Comparison of ENCODE assay signal across 14 cellular contexts in genomic region chr1:199029855-199030254, GRCh38.
DNase-seq lines count a peak whose midpoint lies in the region; ATAC-seq and TF ChIP-seq lines count a peak whose summit lies in the region.
"Had no signal": no experiment of that assay in that cellular context is flagged by ENCODE, and none has a peak within 500 bp of the region (broad histone marks: within the 10 kb centered on the region; RNA-seq: fewer than 3 reads in every experiment).

No MANE protein-coding gene starts in this region.

- WGBS in mammary epithelial cell (ENCODE audit: low coverage, missing lambda C conversion rate), result 13% methylated on average over 1 of the region's 2 CpGs
- 79% methylated on average over 2 of the region's 2 CpGs for WGBS in prostate gland

- no peaks in the 10 kb centered on the region for H3K9me3 Mint-ChIP-seq in MCF 10A (ENCODE audit: unreplicated experiment)
- H3K9me3 Mint-ChIP-seq in activated CD8-positive, alpha-beta T cell treated with anti-CD3 and anti-CD28 coated beads for 36 hours, result peaks cover 6% of the 10 kb centered on the region

- H3K27ac Mint-ChIP-seq in MCF 10A (ENCODE audit: low read depth, unreplicated experiment), result no peak overlapping the region
- H3K27ac Mint-ChIP-seq in activated CD8-positive, alpha-beta T cell treated with anti-CD3 and anti-CD28 coated beads for 36 hours, result no peak overlapping the region

- no peaks in the 10 kb centered on the region for H4K20me1 ChIP-seq in mammary epithelial cell (ENCODE audit: insufficient read depth, low read length)

- no peak overlapping the region for H3K4me2 ChIP-seq in mammary epithelial cell (ENCODE audit: insufficient read depth, low read depth, low read length)

- no peak overlapping the region for H3K9ac ChIP-seq in mammary epithelial cell (ENCODE audit: insufficient read depth, low read length)

- no peaks in the 10 kb centered on the region for H3K9me3 ChIP-seq in mammary epithelial cell (replicated peaks; ENCODE audit: insufficient read depth, low read length)
- H3K9me3 ChIP-seq in prostate gland, result no peaks in the 10 kb centered on the region
- H3K9me3 ChIP-seq: colonic mucosa, gastrocnemius medialis, mucosa of descending colon had no signal

- intact Hi-C loops in mammary epithelial cell (cut with micrococcal nuclease), result no loop called here
- intact Hi-C loops in MCF 10A (cut with micrococcal nuclease), result no loop called here
- intact Hi-C loops in activated CD8-positive, alpha-beta T cell treated with anti-CD3 and anti-CD28 coated beads for 36 hours (cut with micrococcal nuclease), result no loop called here
- intact Hi-C loops in prostate gland (cut with DNase I), result no loop called here

- dilution Hi-C loops in mammary epithelial cell (cut with HindIII; ENCODE audit: low sequenced_read_pairs), result no loop called here

- TF ChIP-seq CTCF in mammary epithelial cell (conservative IDR thresholded peaks at IDR 0.05 in 1 of 2, IDR thresholded peaks at IDR 0.05 in 1 of 2; ENCODE audit: extremely low read depth in 1 of 2, insufficient read depth in 1 of 2, low read depth in 1 of 2, low read length in 2 of 2) (no peak), MCF 10A (IDR thresholded peaks at IDR 0.05; ENCODE audit: unreplicated experiment) (no peak), fibroblast of villous mesenchyme (IDR thresholded peaks at IDR 0.05; ENCODE audit: insufficient read depth, low read depth, low read length) (no peak), prostate gland (IDR thresholded peaks at IDR 0.05) (no peak)
- TF ChIP-seq CTCF in activated CD8-positive, alpha-beta T cell treated with anti-CD3 and anti-CD28 coated beads for 36 hours (IDR thresholded peaks at IDR 0.05), result no peak

- H3K4me1 ChIP-seq in mammary epithelial cell (ENCODE audit: insufficient read depth, low read length) (peaks cover 13% of the 10 kb centered on the region), prostate gland (replicated peaks) (no peaks in the 10 kb centered on the region)
- H3K4me1 ChIP-seq: colonic mucosa, gastrocnemius medialis had no signal

- H3K27ac ChIP-seq in mammary epithelial cell (ENCODE audit: insufficient read depth, low read depth, low read length) (no peak overlapping the region), prostate gland (no peak overlapping the region)
- H3K27ac ChIP-seq: colonic mucosa, gastrocnemius medialis had no signal

- H3K4me3 ChIP-seq in mammary epithelial cell (replicated peaks in 1 of 3; ENCODE audit: insufficient read depth in 1 of 3, low read depth in 2 of 3, low read length in 3 of 3) (no peak overlapping the region), fibroblast of villous mesenchyme (ENCODE audit: low read depth, low read length) (no peak overlapping the region), prostate gland (no peak overlapping the region)
- H3K4me3 ChIP-seq: colonic mucosa, gastrocnemius medialis, mucosa of descending colon had no signal

- no peaks in the 10 kb centered on the region for H3K36me3 ChIP-seq in mammary epithelial cell (ENCODE audit: insufficient read depth, low read length)
- H3K36me3 ChIP-seq in prostate gland, result no peaks in the 10 kb centered on the region
- H3K36me3 ChIP-seq: colonic mucosa, gastrocnemius medialis had no signal

- no peaks in the 10 kb centered on the region for H3K79me2 ChIP-seq in mammary epithelial cell (ENCODE audit: insufficient read depth, low read length)

- H3K36me3 Mint-ChIP-seq in MCF 10A (ENCODE audit: insufficient read depth, unreplicated experiment), result no peaks in the 10 kb centered on the region
- H3K36me3 Mint-ChIP-seq in activated CD8-positive, alpha-beta T cell treated with anti-CD3 and anti-CD28 coated beads for 36 hours (ENCODE audit: low read depth), result peaks cover 4% of the 10 kb centered on the region

- BruUV-seq in mammary epithelial cell (replicated peaks; lab: Mats Ljungman, UMichigan), result no TSS peak
- BruUV-seq in MCF 10A (replicated peaks; lab: Mats Ljungman, UMichigan), result no TSS peak

- H2AFZ ChIP-seq in mammary epithelial cell (ENCODE audit: low read depth, low read length), result no peak overlapping the region

- H3K4me3 Mint-ChIP-seq in MCF 10A (ENCODE audit: unreplicated experiment), result no peak overlapping the region
- H3K4me3 Mint-ChIP-seq in activated CD8-positive, alpha-beta T cell treated with anti-CD3 and anti-CD28 coated beads for 36 hours, result no peak overlapping the region

- no peak for TF ChIP-seq POLR2A in prostate gland (IDR thresholded peaks at IDR 0.05)

- peak; percentile 68 for DNase-seq in mammary epithelial cell
- no peak for DNase-seq in MCF 10A (ENCODE audit: unreplicated experiment)
- DNase-seq in activated CD8-positive, alpha-beta T cell treated with anti-CD3 and anti-CD28 coated beads for 36 hours, result no peak
- DNase-seq in fibroblast of villous mesenchyme (ENCODE audit: low read depth), result peak; percentile 8
- no peak for DNase-seq in prostate gland (ENCODE audit: low spot score)
- no peak for DNase-seq in activated gamma-delta T cell treated with Interleukin-2 at 50 U/mL for 16 hours
- DNase-seq: activated CD4-positive, alpha-beta T cell treated with anti-CD3 and anti-CD28 coated beads for 4 hours; colonic mucosa; DMS53; gastrocnemius medialis; mucosa of descending colon; stimulated activated CD4-positive, alpha-beta T cell treated with anti-CD3 and anti-CD28 coated beads, Interleukin-1b, Interleukin-23, amount 100 ng/mL, for 48 hours had no signal

- peaks cover 7% of the 10 kb centered on the region for H3K4me1 Mint-ChIP-seq in MCF 10A (ENCODE audit: insufficient read depth, unreplicated experiment)
- peaks cover 18% of the 10 kb centered on the region for H3K4me1 Mint-ChIP-seq in activated CD8-positive, alpha-beta T cell treated with anti-CD3 and anti-CD28 coated beads for 36 hours (ENCODE audit: low read depth)

- CTCF ChIA-PET in mammary epithelial cell (lab: Charles Lee; ENCODE audit: low non-redundant PET) (no interaction called here), MCF 10A (lab: Yijun Ruan, JAX) (no interaction called here)
- CTCF ChIA-PET in activated CD8-positive, alpha-beta T cell treated with anti-CD3 and anti-CD28 coated beads for 36 hours (lab: Charles Lee), result no interaction called here

- POLR2A ChIA-PET in MCF 10A (lab: Yijun Ruan, JAX), result no interaction called here
- POLR2A ChIA-PET in activated CD8-positive, alpha-beta T cell treated with anti-CD3 and anti-CD28 coated beads for 36 hours (lab: Charles Lee), result no interaction called here

- ATAC-seq in activated CD8-positive, alpha-beta T cell treated with anti-CD3 and anti-CD28 coated beads for 36 hours, result peak; percentile 65
- ATAC-seq in GM21381 (IDR thresholded peaks at IDR 0.05; ENCODE audit: unreplicated experiment) (no peak), GM18511 (IDR thresholded peaks at IDR 0.05; ENCODE audit: unreplicated experiment) (no peak)
- ATAC-seq: gastrocnemius medialis, mucosa of descending colon had no signal

- in situ Hi-C loops in mammary epithelial cell (cut with MboI; ENCODE audit: low sequenced_read_pairs in 2 of 2), result no loop called here

- peaks cover 3% of the 10 kb centered on the region for H3K27me3 ChIP-seq in mammary epithelial cell (ENCODE audit: insufficient read depth, low read length)
- H3K27me3 ChIP-seq in prostate gland (replicated peaks; ENCODE audit: insufficient read depth), result no peaks in the 10 kb centered on the region
- H3K27me3 ChIP-seq: colonic mucosa, gastrocnemius medialis had no signal

- H3K27me3 Mint-ChIP-seq in MCF 10A (ENCODE audit: insufficient read depth, unreplicated experiment), result no peaks in the 10 kb centered on the region
- no peaks in the 10 kb centered on the region for H3K27me3 Mint-ChIP-seq in activated CD8-positive, alpha-beta T cell treated with anti-CD3 and anti-CD28 coated beads for 36 hours

Comparison
In these comparisons a context has a peak if more than half of its experiments do, and no peak if none do; other contexts are left out.
1. DNase-seq: peak in mammary epithelial cell (single experiment) and fibroblast of villous mesenchyme (single experiment); none in MCF 10A (single experiment), activated CD8-positive, alpha-beta T cell treated with anti-CD3 and anti-CD28 coated beads for 36 hours (single experiment), prostate gland (single experiment) and activated gamma-delta T cell treated with Interleukin-2 at 50 U/mL for 16 hours (single experiment).